In genomic region chr2:48829569-48829968, GRCh38 we compare ENCODE assay signal across 24 cellular contexts.
"Had no signal": no experiment of that assay in that cellular context is flagged by ENCODE, and none has a peak within 500 bp of the region (broad histone marks: within the 10 kb centered on the region; RNA-seq: fewer than 3 reads in every experiment).

No MANE protein-coding gene starts in this region.

- H3K9me3 ChIP-seq: esophagus squamous epithelium, gastrocnemius medialis, lower lobe of right lung, mucosa of descending colon had no signal

- DNase-seq: dermis blood vessel endothelial cell; dorsolateral prefrontal cortex; effector CD4-positive, alpha-beta T cell; effector memory CD4-positive, alpha-beta T cell; esophagus squamous epithelium; foreskin melanocyte; gastrocnemius medialis; glutamatergic neuron; head of caudate nucleus; heart right ventricle; hippocampal formation; left cardiac atrium; left lung; left ventricle myocardium superior; lower lobe of right lung; mesenchymal stem cell; mucosa of descending colon; naive B cell had no signal

- H3K27me3 ChIP-seq: esophagus squamous epithelium, gastrocnemius medialis, left lung had no signal

- H3K27ac Mint-ChIP-seq: mesothelial cell of epicardium, naive B cell had no signal

- H3K4me3 Mint-ChIP-seq: mesothelial cell of epicardium, naive B cell had no signal

- H3K4me1 Mint-ChIP-seq: mesothelial cell of epicardium, naive B cell had no signal

- ATAC-seq: gastrocnemius medialis, heart right ventricle, left cardiac atrium, left lung, left ventricle myocardium superior, lower lobe of right lung, mucosa of descending colon had no signal

- FAIRE-seq: colon, endothelial cell of umbilical vein, islet of Langerhans, keratinocyte had no signal

- H3K4me3 ChIP-seq: coronary artery, dorsolateral prefrontal cortex, esophagus squamous epithelium, gastrocnemius medialis, heart right ventricle, left lung, lower lobe of right lung, mucosa of descending colon had no signal

- H3K36me3 ChIP-seq: esophagus squamous epithelium, gastrocnemius medialis, heart right ventricle, left lung, lower lobe of right lung had no signal

- H3K36me3 Mint-ChIP-seq: mesothelial cell of epicardium had no signal

- H3K4me1 ChIP-seq: esophagus squamous epithelium, gastrocnemius medialis, heart right ventricle, left lung, lower lobe of right lung had no signal

- H3K27ac ChIP-seq: coronary artery, dorsolateral prefrontal cortex, esophagus squamous epithelium, gastrocnemius medialis, heart right ventricle, left lung, lower lobe of right lung had no signal
